Comparison of ENCODE assay signal across 3 cellular contexts in the genomic region with DNA sequence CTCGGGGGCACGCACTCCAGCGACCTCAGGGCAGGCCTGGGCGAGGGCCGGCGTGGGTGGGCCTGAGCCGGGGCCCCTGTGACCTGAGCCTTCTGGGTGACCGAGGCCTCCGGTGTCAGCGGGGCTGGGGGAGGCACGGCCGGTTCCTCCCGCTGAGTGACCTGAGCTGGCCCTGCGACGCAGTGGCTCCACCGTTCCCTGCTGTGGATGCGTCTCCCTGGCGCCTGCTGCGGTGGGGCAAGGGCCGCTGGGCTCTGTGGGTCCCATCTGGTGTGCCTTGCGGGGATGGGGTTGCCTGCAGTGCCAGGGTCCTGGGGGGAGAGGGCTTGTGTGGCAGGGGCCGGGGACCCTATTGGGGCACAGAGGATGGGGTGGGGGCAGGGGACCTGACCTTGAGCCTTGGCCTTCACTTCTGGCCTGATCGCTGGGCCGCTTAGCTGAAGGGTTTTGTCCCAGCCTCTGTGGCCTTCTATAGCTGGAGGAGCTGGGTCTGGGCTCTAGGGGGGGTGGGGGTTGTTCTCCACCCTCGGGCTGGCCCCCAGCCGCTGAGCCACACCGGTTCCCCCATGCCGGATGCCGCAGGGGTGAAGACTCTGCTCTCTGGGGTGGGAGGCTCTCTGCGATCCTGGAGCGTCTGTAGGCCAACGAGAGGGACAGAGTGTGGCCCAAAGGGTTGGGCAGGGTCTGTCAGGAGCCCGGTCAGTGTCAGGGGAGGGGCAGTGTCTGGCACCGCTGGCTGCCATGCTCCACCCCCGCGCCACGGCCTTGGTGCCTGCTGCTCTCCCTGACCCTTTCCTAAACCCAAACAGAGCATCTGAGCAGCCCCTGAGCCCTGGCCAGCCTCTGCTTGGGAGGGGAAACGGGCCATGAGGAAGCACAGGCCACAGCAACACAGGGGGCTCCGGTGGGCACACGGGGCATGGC.
TF ChIP-seq lines count a peak whose summit lies in the region.

No MANE protein-coding gene starts in this region.

TF ChIP-seq in HCT116, 20 proteins besides CTCF, POLR2A, EP300 and RAD21:
- no peak for TF ChIP-seq YY1 (IDR thresholded peaks at IDR 0.05; ENCODE audit: extremely low read depth, insufficient replicate concordance, low read depth, low read length)
- TF ChIP-seq, protein P1, sequence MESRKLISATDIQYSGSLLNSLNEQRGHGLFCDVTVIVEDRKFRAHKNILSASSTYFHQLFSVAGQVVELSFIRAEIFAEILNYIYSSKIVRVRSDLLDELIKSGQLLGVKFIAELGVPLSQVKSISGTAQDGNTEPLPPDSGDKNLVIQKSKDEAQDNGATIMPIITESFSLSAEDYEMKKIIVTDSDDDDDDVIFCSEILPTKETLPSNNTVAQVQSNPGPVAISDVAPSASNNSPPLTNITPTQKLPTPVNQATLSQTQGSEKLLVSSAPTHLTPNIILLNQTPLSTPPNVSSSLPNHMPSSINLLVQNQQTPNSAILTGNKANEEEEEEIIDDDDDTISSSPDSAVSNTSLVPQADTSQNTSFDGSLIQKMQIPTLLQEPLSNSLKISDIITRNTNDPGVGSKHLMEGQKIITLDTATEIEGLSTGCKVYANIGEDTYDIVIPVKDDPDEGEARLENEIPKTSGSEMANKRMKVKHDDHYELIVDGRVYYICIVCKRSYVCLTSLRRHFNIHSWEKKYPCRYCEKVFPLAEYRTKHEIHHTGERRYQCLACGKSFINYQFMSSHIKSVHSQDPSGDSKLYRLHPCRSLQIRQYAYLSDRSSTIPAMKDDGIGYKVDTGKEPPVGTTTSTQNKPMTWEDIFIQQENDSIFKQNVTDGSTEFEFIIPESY (IDR thresholded peaks at IDR 0.05; ENCODE audit: extremely low read depth, insufficient replicate concordance, low read length), result no peak
- TF ChIP-seq SIN3A (IDR thresholded peaks at IDR 0.05; ENCODE audit: low read depth), result no peak
- TF ChIP-seq, protein P2, sequence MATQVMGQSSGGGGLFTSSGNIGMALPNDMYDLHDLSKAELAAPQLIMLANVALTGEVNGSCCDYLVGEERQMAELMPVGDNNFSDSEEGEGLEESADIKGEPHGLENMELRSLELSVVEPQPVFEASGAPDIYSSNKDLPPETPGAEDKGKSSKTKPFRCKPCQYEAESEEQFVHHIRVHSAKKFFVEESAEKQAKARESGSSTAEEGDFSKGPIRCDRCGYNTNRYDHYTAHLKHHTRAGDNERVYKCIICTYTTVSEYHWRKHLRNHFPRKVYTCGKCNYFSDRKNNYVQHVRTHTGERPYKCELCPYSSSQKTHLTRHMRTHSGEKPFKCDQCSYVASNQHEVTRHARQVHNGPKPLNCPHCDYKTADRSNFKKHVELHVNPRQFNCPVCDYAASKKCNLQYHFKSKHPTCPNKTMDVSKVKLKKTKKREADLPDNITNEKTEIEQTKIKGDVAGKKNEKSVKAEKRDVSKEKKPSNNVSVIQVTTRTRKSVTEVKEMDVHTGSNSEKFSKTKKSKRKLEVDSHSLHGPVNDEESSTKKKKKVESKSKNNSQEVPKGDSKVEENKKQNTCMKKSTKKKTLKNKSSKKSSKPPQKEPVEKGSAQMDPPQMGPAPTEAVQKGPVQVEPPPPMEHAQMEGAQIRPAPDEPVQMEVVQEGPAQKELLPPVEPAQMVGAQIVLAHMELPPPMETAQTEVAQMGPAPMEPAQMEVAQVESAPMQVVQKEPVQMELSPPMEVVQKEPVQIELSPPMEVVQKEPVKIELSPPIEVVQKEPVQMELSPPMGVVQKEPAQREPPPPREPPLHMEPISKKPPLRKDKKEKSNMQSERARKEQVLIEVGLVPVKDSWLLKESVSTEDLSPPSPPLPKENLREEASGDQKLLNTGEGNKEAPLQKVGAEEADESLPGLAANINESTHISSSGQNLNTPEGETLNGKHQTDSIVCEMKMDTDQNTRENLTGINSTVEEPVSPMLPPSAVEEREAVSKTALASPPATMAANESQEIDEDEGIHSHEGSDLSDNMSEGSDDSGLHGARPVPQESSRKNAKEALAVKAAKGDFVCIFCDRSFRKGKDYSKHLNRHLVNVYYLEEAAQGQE (IDR thresholded peaks at IDR 0.05; ENCODE audit: low read depth), result no peak
- TF ChIP-seq, protein P3, sequence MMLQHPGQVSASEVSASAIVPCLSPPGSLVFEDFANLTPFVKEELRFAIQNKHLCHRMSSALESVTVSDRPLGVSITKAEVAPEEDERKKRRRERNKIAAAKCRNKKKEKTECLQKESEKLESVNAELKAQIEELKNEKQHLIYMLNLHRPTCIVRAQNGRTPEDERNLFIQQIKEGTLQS (IDR thresholded peaks at IDR 0.05), result no peak
- no peak for TF ChIP-seq CEBPB (IDR thresholded peaks at IDR 0.05; ENCODE audit: low read depth)
TF ChIP-seq in HCT116: peak in this region for 0.

TF ChIP-seq in H1, 55 proteins besides CTCF, POLR2A, EP300 and RAD21:
- TF ChIP-seq SRF (IDR thresholded peaks at IDR 0.05; ENCODE audit: low read depth, low read length), result no peak
- no peak for TF ChIP-seq KDM5A (IDR thresholded peaks at IDR 0.05; ENCODE audit: low read length)
- no peak for TF ChIP-seq RNF2 (IDR thresholded peaks at IDR 0.05; ENCODE audit: borderline replicate concordance, low read depth, low read length, missing control alignments, poor library complexity, severe bottlenecking)
- peak; percentile 1 for TF ChIP-seq EZH2 (IDR thresholded peaks at IDR 0.05; ENCODE audit: low read depth, low read length, severe bottlenecking)
- TF ChIP-seq EGR1 (IDR thresholded peaks at IDR 0.05; ENCODE audit: borderline replicate concordance, low read depth, low read length), result no peak

TF ChIP-seq in neural cell, 6 proteins besides CTCF, POLR2A, EP300 and RAD21:
- TF ChIP-seq TAF1 (IDR thresholded peaks at IDR 0.05; ENCODE audit: low read depth) (no peak), MXI1 (conservative IDR thresholded peaks at IDR 0.05; ENCODE audit: poor library complexity, severe bottlenecking) (no peak)
